12 cellular contexts compared by ENCODE assay signal in genomic region chr13:99296270-99296865, GRCh38. TPM values are rescaled to one million over a fixed set of nuclear protein-coding genes. Genes with fewer than 3 reads are reported as not detected.
DNase-seq lines count a peak whose midpoint lies in the region; ATAC-seq and TF ChIP-seq lines count a peak whose summit lies in the region.
"Had no signal": no experiment of that assay in that cellular context is flagged by ENCODE, and none has a peak within 500 bp of the region (broad histone marks: within the 10 kb centered on the region; RNA-seq: fewer than 3 reads in every experiment).

No MANE protein-coding gene starts in this region.

- no peaks in the 10 kb centered on the region for H3K27me3 Mint-ChIP-seq in CD8-positive, alpha-beta memory T cell
- H3K27me3 Mint-ChIP-seq in type B pancreatic cell: no peaks in the 10 kb centered on the region

- POLR2A ChIA-PET in CD8-positive, alpha-beta memory T cell (lab: Charles Lee): interaction anchor here (1.2 to 1.6 kb wide), 3 partner anchors 8 to 55 kb away, joined by 4 to 5 read pairs (median 5); partner anchors contain the start of gene GPR183

- peak in 2 of 5 donors; percentile 46 to 53 for DNase-seq in CD8-positive, alpha-beta memory T cell
- DNase-seq in colonic mucosa (no peak), mesenteric fat pad (ENCODE audit: low spot score) (no peak), type B pancreatic cell (ENCODE audit: extremely low spot score, unreplicated experiment) (no peak), vagina (ENCODE audit: extremely low spot score in 2 of 2) (no peak), NCI-H524 (lab: John Stamatoyannopoulos, UW) (no peak)
- DNase-seq: Caco-2, NCI-H1417 treated with DMSO at 0.1 percent for 48 hours, posterior cingulate gyrus had no signal

- H3K9me3 ChIP-seq in CD8-positive, alpha-beta memory T cell (ENCODE audit: low read length): no peaks in the 10 kb centered on the region
- no peaks in the 10 kb centered on the region for H3K9me3 ChIP-seq in colonic mucosa
- H3K9me3 ChIP-seq in vagina: no peaks in the 10 kb centered on the region
- H3K9me3 ChIP-seq: Caco-2 had no signal

- peak overlapping the region; percentile 71 to 99 (median 92) for H3K27ac Mint-ChIP-seq in CD8-positive, alpha-beta memory T cell
- H3K27ac Mint-ChIP-seq in type B pancreatic cell: no peak overlapping the region

- H3K4me3 ChIP-seq in CD8-positive, alpha-beta memory T cell (ENCODE audit: low read length): peak overlapping the region; percentile 3
- H3K4me3 ChIP-seq in colonic mucosa (no peak overlapping the region), vagina (no peak overlapping the region)

- H3K27me3 ChIP-seq in CD8-positive, alpha-beta memory T cell (ENCODE audit: insufficient read depth, low read length, poor library complexity, severe bottlenecking): no peaks in the 10 kb centered on the region
- H3K27me3 ChIP-seq in colonic mucosa: no peaks in the 10 kb centered on the region
- H3K27me3 ChIP-seq in vagina: no peaks in the 10 kb centered on the region

- peak; percentile 44 for ATAC-seq in GM21423 (IDR thresholded peaks at IDR 0.05; ENCODE audit: unreplicated experiment)
- ATAC-seq in HG03439 (IDR thresholded peaks at IDR 0.05; ENCODE audit: unreplicated experiment): peak; percentile 47

- TF ChIP-seq POLR2A in vagina (IDR thresholded peaks at IDR 0.05): no peak

- H3K4me1 ChIP-seq in CD8-positive, alpha-beta memory T cell (ENCODE audit: insufficient read depth, low read length): peaks cover 83% of the 10 kb centered on the region
- H3K4me1 ChIP-seq in colonic mucosa: peaks cover 7% of the 10 kb centered on the region
- H3K4me1 ChIP-seq in vagina: no peaks in the 10 kb centered on the region
- H3K4me1 ChIP-seq: Caco-2 had no signal

- H3K4me3 Mint-ChIP-seq in CD8-positive, alpha-beta memory T cell: peak overlapping the region; percentile 72 to 87 (median 81)
- no peak overlapping the region for H3K4me3 Mint-ChIP-seq in type B pancreatic cell

- peaks cover 72 to 95% (median 94%) of the 10 kb centered on the region in 3 donors for H3K4me1 Mint-ChIP-seq in CD8-positive, alpha-beta memory T cell
- H3K4me1 Mint-ChIP-seq in type B pancreatic cell (ENCODE audit: unreplicated experiment): peaks cover 5% of the 10 kb centered on the region

- H3K36me3 Mint-ChIP-seq in CD8-positive, alpha-beta memory T cell: peaks cover 16 to 74% (median 33%) of the 10 kb centered on the region in 3 donors
- no peaks in the 10 kb centered on the region for H3K36me3 Mint-ChIP-seq in type B pancreatic cell

- H3K27ac ChIP-seq in CD8-positive, alpha-beta memory T cell (ENCODE audit: low read depth, low read length): no peak overlapping the region
- H3K27ac ChIP-seq in colonic mucosa: peak overlapping the region; percentile 30
- H3K27ac ChIP-seq in vagina: no peak overlapping the region

- CTCF ChIA-PET in CD8-positive, alpha-beta memory T cell (lab: Charles Lee): interaction anchor here (0.7 to 3.0 kb wide), 5 partner anchors 14 to 139 kb away, joined by 3 to 22 read pairs (median 4); no protein-coding TSS in a partner anchor

- intact Hi-C loops in colonic mucosa (cut with DNase I): no loop called here
- intact Hi-C loops in vagina (cut with DNase I): no loop called here

- TF ChIP-seq CTCF in colonic mucosa (IDR thresholded peaks at IDR 0.05) (no peak), type B pancreatic cell (conservative IDR thresholded peaks at IDR 0.05) (no peak), vagina (IDR thresholded peaks at IDR 0.05) (no peak)

- H3K9ac ChIP-seq in colonic mucosa (ENCODE audit: low read depth in 2 of 2, low read length in 2 of 2): no peak overlapping the region

- peaks cover 15% of the 10 kb centered on the region for H3K36me3 ChIP-seq in CD8-positive, alpha-beta memory T cell (ENCODE audit: insufficient read depth, low read length)
- H3K36me3 ChIP-seq in colonic mucosa (no peaks in the 10 kb centered on the region), vagina (peaks cover 0 to 6% of the 10 kb centered on the region in 2 donors)

- no peaks in the 10 kb centered on the region for H3K9me3 Mint-ChIP-seq in CD8-positive, alpha-beta memory T cell
- no peaks in the 10 kb centered on the region for H3K9me3 Mint-ChIP-seq in type B pancreatic cell

RNA-seq across cellular contexts. Expression of gene GPR183, which starts 10.8 kb away (rescaled TPM):
- total RNA-seq in CD8-positive, alpha-beta memory T cell: 10 to 100 TPM; 61.5 to 62.8 TPM
- 232 TPM for polyA plus RNA-seq in CD8-positive, alpha-beta memory T cell
- 1 to 10 TPM; 1.5 to 8.3 TPM for total RNA-seq in colonic mucosa
- 32.6 TPM for total RNA-seq in mesenteric fat pad
- not detected in 2 replicates for total RNA-seq in type B pancreatic cell (ENCODE audit: low replicate concordance)
- 12.0 TPM for total RNA-seq in vagina
- total RNA-seq: Caco-2 had no signal

RNA-seq across cellular contexts. Expression of gene GPR18, which starts 38.2 kb away (rescaled TPM):
- total RNA-seq in CD8-positive, alpha-beta memory T cell: 10 to 100 TPM; 15.2 to 16.2 TPM
- 32.4 TPM for polyA plus RNA-seq in CD8-positive, alpha-beta memory T cell
- under 1 TPM in 1 of 2 donors, not detected in 1; 0.35 TPM for total RNA-seq in colonic mucosa
- total RNA-seq in mesenteric fat pad: not detected
- not detected in 2 replicates for total RNA-seq in type B pancreatic cell (ENCODE audit: low replicate concordance)
- total RNA-seq in vagina: not detected
- total RNA-seq: Caco-2, H4 had no signal

Comparison
In these comparisons a context has a peak if more than half of its experiments do, and no peak if none do; other contexts are left out.
1. RNA of gene GPR18, which starts 38.2 kb away (total RNA-seq): 15.2 to 16.2 TPM in CD8-positive, alpha-beta memory T cell; 0.35 TPM in colonic mucosa, not detected in mesenteric fat pad (single experiment), not detected in type B pancreatic cell and not detected in vagina (single experiment); every median in the first group is over 10 times any median in the second.